ENCODE assay signal across 17 cellular contexts in genomic region chr15:59933607-59934006, GRCh38.
"Had no signal": no experiment of that assay in that cellular context is flagged by ENCODE, and none has a peak within 500 bp of the region (broad histone marks: within the 10 kb centered on the region; RNA-seq: fewer than 3 reads in every experiment).

No MANE protein-coding gene starts in this region.

- ATAC-seq: left colon; mucosa of descending colon; naive thymus-derived CD8-positive, alpha-beta T cell; stimulated activated memory B cell treated with anti-CD40 and anti-IgM and Interleukin-4, amounts not matched to agents 10 μg/mL and 1 μg/mL and 100 μg/mL, for 72 hours; T-helper 17 cell had no signal

- H3K4me1 Mint-ChIP-seq: activated B cell treated with CpG ODN at 0.5 μM for 24 hours; activated CD4-positive, alpha-beta T cell treated with anti-CD3 and anti-CD28 coated beads, Interleukin-2, amount 10 ng/mL, durations not matched to agents 24 days and 14 days; activated naive CD4-positive, alpha-beta T cell treated with anti-CD3 and anti-CD28 coated beads, Interleukin-2, amount 10 ng/mL, durations not matched to agents 7 days and 5 days; central memory CD8-positive, alpha-beta T cell; naive thymus-derived CD8-positive, alpha-beta T cell; stimulated activated memory B cell treated with anti-CD40 and anti-IgM and Interleukin-4, amounts not matched to agents 10 μg/mL and 1 μg/mL and 100 μg/mL, for 72 hours had no signal

- DNase-seq: activated B cell treated with CpG ODN at 0.5 μM for 24 hours; activated CD4-positive, alpha-beta T cell treated with anti-CD3 and anti-CD28 coated beads, Interleukin-2, amount 10 ng/mL, durations not matched to agents 24 days and 14 days; activated naive CD4-positive, alpha-beta T cell treated with anti-CD3 and anti-CD28 coated beads, Interleukin-2, amount 10 ng/mL, durations not matched to agents 7 days and 5 days; amniotic stem cell; dermis blood vessel endothelial cell; glutamatergic neuron; left colon; mucosa of descending colon; naive thymus-derived CD8-positive, alpha-beta T cell; posterior cingulate gyrus; small intestine; stimulated activated CD4-positive, alpha-beta T cell treated with anti-CD3 and anti-CD28 coated beads, Interleukin-1b, Interleukin-23, amount 100 ng/mL, for 48 hours; T-helper 17 cell had no signal

- H3K27ac Mint-ChIP-seq: activated B cell treated with CpG ODN at 0.5 μM for 24 hours; activated CD4-positive, alpha-beta T cell treated with anti-CD3 and anti-CD28 coated beads, Interleukin-2, amount 10 ng/mL, durations not matched to agents 24 days and 14 days; activated naive CD4-positive, alpha-beta T cell treated with anti-CD3 and anti-CD28 coated beads, Interleukin-2, amount 10 ng/mL, durations not matched to agents 7 days and 5 days; activated T-helper 2 cell treated with anti-CD3 and anti-CD28 coated beads, Interferon-gamma antibody, Interleukin-2, Interleukin-4, amounts not matched to agents 10 μg/mL and 5 μg/mL and 100 μg/mL, durations not matched to agents 14 hours and 24 hours and 36 hours; brain; naive thymus-derived CD8-positive, alpha-beta T cell; stimulated activated memory B cell treated with anti-CD40 and anti-IgM and Interleukin-4, amounts not matched to agents 10 μg/mL and 1 μg/mL and 100 μg/mL, for 72 hours; T-helper 17 cell had no signal

- H3K4me3 Mint-ChIP-seq: activated B cell treated with CpG ODN at 0.5 μM for 24 hours; activated CD4-positive, alpha-beta T cell treated with anti-CD3 and anti-CD28 coated beads, Interleukin-2, amount 10 ng/mL, durations not matched to agents 24 days and 14 days; activated naive CD4-positive, alpha-beta T cell treated with anti-CD3 and anti-CD28 coated beads, Interleukin-2, amount 10 ng/mL, durations not matched to agents 7 days and 5 days; brain; central memory CD8-positive, alpha-beta T cell; naive thymus-derived CD8-positive, alpha-beta T cell; stimulated activated memory B cell treated with anti-CD40 and anti-IgM and Interleukin-4, amounts not matched to agents 10 μg/mL and 1 μg/mL and 100 μg/mL, for 72 hours; T-helper 17 cell had no signal

- H3K9me3 Mint-ChIP-seq: activated B cell treated with CpG ODN at 0.5 μM for 24 hours; activated CD4-positive, alpha-beta T cell treated with anti-CD3 and anti-CD28 coated beads, Interleukin-2, amount 10 ng/mL, durations not matched to agents 24 days and 14 days; activated naive CD4-positive, alpha-beta T cell treated with anti-CD3 and anti-CD28 coated beads, Interleukin-2, amount 10 ng/mL, durations not matched to agents 7 days and 5 days; activated T-helper 2 cell treated with anti-CD3 and anti-CD28 coated beads, Interferon-gamma antibody, Interleukin-2, Interleukin-4, amounts not matched to agents 10 μg/mL and 5 μg/mL and 100 μg/mL, durations not matched to agents 14 hours and 24 hours and 36 hours; central memory CD8-positive, alpha-beta T cell; naive thymus-derived CD8-positive, alpha-beta T cell; stimulated activated memory B cell treated with anti-CD40 and anti-IgM and Interleukin-4, amounts not matched to agents 10 μg/mL and 1 μg/mL and 100 μg/mL, for 72 hours had no signal

- H3K36me3 Mint-ChIP-seq: activated naive CD4-positive, alpha-beta T cell treated with anti-CD3 and anti-CD28 coated beads, Interleukin-2, amount 10 ng/mL, durations not matched to agents 7 days and 5 days; brain; naive thymus-derived CD8-positive, alpha-beta T cell; stimulated activated memory B cell treated with anti-CD40 and anti-IgM and Interleukin-4, amounts not matched to agents 10 μg/mL and 1 μg/mL and 100 μg/mL, for 72 hours had no signal
